Comparison of ENCODE assay signal across 8 cellular contexts in the genomic region with DNA sequence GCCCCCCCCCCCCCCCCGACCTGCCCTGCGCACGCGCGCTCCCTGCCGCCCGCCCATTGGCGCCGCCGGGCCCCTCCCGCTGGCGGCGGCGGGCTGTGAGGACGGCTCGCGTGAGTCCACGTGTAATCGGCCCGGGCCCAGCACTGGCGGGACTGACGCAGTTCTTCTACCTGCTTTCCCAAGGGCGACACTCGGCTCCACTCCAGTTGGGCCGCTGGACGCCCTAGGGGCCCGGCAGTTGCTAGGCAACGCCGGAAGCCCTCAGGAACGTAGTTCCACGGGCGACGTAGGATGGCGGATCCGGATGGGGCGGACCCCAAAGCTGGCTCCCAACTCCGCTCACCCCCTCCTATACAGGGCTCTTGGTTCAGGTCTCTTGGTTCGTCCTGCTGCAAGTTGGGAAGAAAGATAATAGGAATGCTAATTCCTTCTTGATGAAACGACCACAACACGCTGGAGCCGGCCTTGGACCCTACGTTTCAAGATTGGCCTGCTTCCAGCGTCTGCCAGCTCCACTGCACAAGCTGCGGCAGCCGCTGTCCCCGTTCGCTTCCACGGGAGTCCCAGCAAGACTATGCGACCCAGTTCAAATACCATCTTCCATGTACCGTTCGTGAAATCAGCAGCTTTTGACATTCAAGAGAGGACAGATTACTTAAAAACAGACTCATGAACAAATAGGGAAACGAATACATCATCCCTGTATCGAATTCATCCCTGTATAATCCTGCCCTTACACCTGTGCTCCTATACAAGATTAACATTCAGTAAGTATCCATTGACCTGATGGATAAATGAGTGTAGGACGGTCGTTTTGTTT. TPM values are rescaled to one million over a fixed set of nuclear protein-coding genes. Genes with fewer than 3 reads are reported as not detected.
DNase-seq lines count a peak whose midpoint lies in the region; ATAC-seq and TF ChIP-seq lines count a peak whose summit lies in the region.

No MANE protein-coding gene starts in this region.

- peak overlapping the region; percentile 69 to 90 for H3K9ac ChIP-seq in liver (ENCODE audit: low read depth in 1 of 2, low read length in 2 of 2)

- TF ChIP-seq CTCF in C4-2B (conservative IDR thresholded peaks at IDR 0.05) (no peak), liver (IDR thresholded peaks at IDR 0.05; ENCODE audit: low read depth, low read length, missing input control) (no peak)

- peak; percentile 91 to 96 for DNase-seq in NCI-H524 (lab: John Stamatoyannopoulos, UW)
- peak; percentile 68 to 74 for DNase-seq in activated CD4-positive, alpha-beta T cell treated with anti-CD3 and anti-CD28 coated beads, Interleukin-2, amount 50 U/mL, for 24 hours (ENCODE audit: low read depth in 1 of 2, low spot score in 1 of 2)
- peak; percentile 86 for DNase-seq in dermis blood vessel endothelial cell
- peak; percentile 78 for DNase-seq in stimulated activated CD4-positive, alpha-beta T cell treated with anti-CD3 and anti-CD28 coated beads, Interleukin-4, amount 100 ng/mL, for 1 hour

- no peaks in the 10 kb centered on the region for H3K9me3 ChIP-seq in liver (ENCODE audit: control insufficient read depth in 4 of 4, low read length in 3 of 4)

- H3K27me3 ChIP-seq in liver (ENCODE audit: control insufficient read depth in 4 of 4, insufficient read depth in 4 of 4, low read length in 3 of 4): no peaks in the 10 kb centered on the region

- H3K36me3 ChIP-seq in liver (ENCODE audit: control insufficient read depth in 4 of 4, insufficient read depth in 3 of 4, low read depth in 1 of 4, low read length in 3 of 4): no peaks in the 10 kb centered on the region

- WGBS in liver: under 1% methylated on average over 54 of the region's 55 CpGs

- peak overlapping the region; percentile 81 to 91 (median 89) for H3K4me3 ChIP-seq in liver (ENCODE audit: low read depth in 1 of 3, low read length in 3 of 3)

- peaks cover 4 to 28% (median 20%) of the 10 kb centered on the region in 4 donors for H3K4me1 ChIP-seq in liver (ENCODE audit: control insufficient read depth in 4 of 4, insufficient read depth in 4 of 4, low read length in 3 of 4)

- peak overlapping the region; percentile 100 for H3K27ac ChIP-seq in C4-2B
- H3K27ac ChIP-seq in liver (ENCODE audit: low read depth in 1 of 2, low read length in 2 of 2): peak overlapping the region; percentile 89 to 93

- ATAC-seq in GM19328 (IDR thresholded peaks at IDR 0.05; ENCODE audit: unreplicated experiment) (peak; percentile 92), HG03460 (IDR thresholded peaks at IDR 0.05; ENCODE audit: unreplicated experiment) (peak; percentile 86)

- TF ChIP-seq RAD21 in liver (IDR thresholded peaks at IDR 0.05): peak; percentile 34 to 48

TF ChIP-seq in liver, 16 proteins besides CTCF, POLR2A, EP300 and RAD21:
- no peak for TF ChIP-seq JUND (IDR thresholded peaks at IDR 0.05)
- TF ChIP-seq HNF4A (conservative IDR thresholded peaks at IDR 0.05): peak in 1 of 2 donors; percentile 3
- TF ChIP-seq, protein P1, sequence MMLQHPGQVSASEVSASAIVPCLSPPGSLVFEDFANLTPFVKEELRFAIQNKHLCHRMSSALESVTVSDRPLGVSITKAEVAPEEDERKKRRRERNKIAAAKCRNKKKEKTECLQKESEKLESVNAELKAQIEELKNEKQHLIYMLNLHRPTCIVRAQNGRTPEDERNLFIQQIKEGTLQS (IDR thresholded peaks at IDR 0.05): no peak
- TF ChIP-seq TAF1 (conservative IDR thresholded peaks at IDR 0.05): peak; percentile 71
- TF ChIP-seq FOXA1 (IDR thresholded peaks at IDR 0.05): no peak
- TF ChIP-seq EGR1 (IDR thresholded peaks at IDR 0.05; ENCODE audit: low read depth in 2 of 2): peak in 1 of 2 donors; percentile 25
- TF ChIP-seq YY1 (IDR thresholded peaks at IDR 0.05): peak; percentile 96
- TF ChIP-seq NR2F2 (IDR thresholded peaks at IDR 0.05): no peak
- no peak for TF ChIP-seq HNF4G (IDR thresholded peaks at IDR 0.05)
- TF ChIP-seq, protein P2, sequence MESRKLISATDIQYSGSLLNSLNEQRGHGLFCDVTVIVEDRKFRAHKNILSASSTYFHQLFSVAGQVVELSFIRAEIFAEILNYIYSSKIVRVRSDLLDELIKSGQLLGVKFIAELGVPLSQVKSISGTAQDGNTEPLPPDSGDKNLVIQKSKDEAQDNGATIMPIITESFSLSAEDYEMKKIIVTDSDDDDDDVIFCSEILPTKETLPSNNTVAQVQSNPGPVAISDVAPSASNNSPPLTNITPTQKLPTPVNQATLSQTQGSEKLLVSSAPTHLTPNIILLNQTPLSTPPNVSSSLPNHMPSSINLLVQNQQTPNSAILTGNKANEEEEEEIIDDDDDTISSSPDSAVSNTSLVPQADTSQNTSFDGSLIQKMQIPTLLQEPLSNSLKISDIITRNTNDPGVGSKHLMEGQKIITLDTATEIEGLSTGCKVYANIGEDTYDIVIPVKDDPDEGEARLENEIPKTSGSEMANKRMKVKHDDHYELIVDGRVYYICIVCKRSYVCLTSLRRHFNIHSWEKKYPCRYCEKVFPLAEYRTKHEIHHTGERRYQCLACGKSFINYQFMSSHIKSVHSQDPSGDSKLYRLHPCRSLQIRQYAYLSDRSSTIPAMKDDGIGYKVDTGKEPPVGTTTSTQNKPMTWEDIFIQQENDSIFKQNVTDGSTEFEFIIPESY (IDR thresholded peaks at IDR 0.05): no peak
- TF ChIP-seq SP1 (IDR thresholded peaks at IDR 0.05): peak; percentile 28
- TF ChIP-seq GABPA (IDR thresholded peaks at IDR 0.05 in 1 of 2, conservative IDR thresholded peaks at IDR 0.05 in 1 of 2): peak; percentile 32 to 91
- TF ChIP-seq RXRA (IDR thresholded peaks at IDR 0.05): peak; percentile 37 to 41
- TF ChIP-seq, protein P3, sequence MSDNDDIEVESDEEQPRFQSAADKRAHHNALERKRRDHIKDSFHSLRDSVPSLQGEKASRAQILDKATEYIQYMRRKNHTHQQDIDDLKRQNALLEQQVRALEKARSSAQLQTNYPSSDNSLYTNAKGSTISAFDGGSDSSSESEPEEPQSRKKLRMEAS (IDR thresholded peaks at IDR 0.05): peak; percentile 57
- TF ChIP-seq, protein P4, sequence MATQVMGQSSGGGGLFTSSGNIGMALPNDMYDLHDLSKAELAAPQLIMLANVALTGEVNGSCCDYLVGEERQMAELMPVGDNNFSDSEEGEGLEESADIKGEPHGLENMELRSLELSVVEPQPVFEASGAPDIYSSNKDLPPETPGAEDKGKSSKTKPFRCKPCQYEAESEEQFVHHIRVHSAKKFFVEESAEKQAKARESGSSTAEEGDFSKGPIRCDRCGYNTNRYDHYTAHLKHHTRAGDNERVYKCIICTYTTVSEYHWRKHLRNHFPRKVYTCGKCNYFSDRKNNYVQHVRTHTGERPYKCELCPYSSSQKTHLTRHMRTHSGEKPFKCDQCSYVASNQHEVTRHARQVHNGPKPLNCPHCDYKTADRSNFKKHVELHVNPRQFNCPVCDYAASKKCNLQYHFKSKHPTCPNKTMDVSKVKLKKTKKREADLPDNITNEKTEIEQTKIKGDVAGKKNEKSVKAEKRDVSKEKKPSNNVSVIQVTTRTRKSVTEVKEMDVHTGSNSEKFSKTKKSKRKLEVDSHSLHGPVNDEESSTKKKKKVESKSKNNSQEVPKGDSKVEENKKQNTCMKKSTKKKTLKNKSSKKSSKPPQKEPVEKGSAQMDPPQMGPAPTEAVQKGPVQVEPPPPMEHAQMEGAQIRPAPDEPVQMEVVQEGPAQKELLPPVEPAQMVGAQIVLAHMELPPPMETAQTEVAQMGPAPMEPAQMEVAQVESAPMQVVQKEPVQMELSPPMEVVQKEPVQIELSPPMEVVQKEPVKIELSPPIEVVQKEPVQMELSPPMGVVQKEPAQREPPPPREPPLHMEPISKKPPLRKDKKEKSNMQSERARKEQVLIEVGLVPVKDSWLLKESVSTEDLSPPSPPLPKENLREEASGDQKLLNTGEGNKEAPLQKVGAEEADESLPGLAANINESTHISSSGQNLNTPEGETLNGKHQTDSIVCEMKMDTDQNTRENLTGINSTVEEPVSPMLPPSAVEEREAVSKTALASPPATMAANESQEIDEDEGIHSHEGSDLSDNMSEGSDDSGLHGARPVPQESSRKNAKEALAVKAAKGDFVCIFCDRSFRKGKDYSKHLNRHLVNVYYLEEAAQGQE (IDR thresholded peaks at IDR 0.05): no peak
- no peak for TF ChIP-seq FOXA2 (IDR thresholded peaks at IDR 0.05)

RNA-seq across cellular contexts. Expression of a gene that starts 0.4 kb away (rescaled TPM):
- total RNA-seq in dermis blood vessel endothelial cell (157 and 211 TPM in 2 replicates), liver (100 to 1,000 TPM in 1 of 2 donors, 10 to 100 TPM in 1; 81.8 to 148 TPM)
- 100 to 1,000 TPM; 118 to 140 TPM for polyA plus RNA-seq in liver

RNA-seq across cellular contexts. Expression of a gene that starts 25.0 kb away (rescaled TPM):
- 12.5 and 13.4 TPM in 2 replicates for total RNA-seq in dermis blood vessel endothelial cell
- 10 to 100 TPM in 1 of 2 donors, 1 to 10 TPM in 1; 9.3 to 14.6 TPM for total RNA-seq in liver
- 1 to 10 TPM; 1.1 to 9.3 TPM for polyA plus RNA-seq in liver

Comparison
In these comparisons a context has a peak if more than half of its experiments do, and no peak if none do; other contexts are left out.
1. Peak in every context shown above with its lines: DNase-seq, ATAC-seq, H3K4me3 ChIP-seq and H3K27ac ChIP-seq.